Comparison of ENCODE assay signal across 8 cellular contexts in the genomic region with DNA sequence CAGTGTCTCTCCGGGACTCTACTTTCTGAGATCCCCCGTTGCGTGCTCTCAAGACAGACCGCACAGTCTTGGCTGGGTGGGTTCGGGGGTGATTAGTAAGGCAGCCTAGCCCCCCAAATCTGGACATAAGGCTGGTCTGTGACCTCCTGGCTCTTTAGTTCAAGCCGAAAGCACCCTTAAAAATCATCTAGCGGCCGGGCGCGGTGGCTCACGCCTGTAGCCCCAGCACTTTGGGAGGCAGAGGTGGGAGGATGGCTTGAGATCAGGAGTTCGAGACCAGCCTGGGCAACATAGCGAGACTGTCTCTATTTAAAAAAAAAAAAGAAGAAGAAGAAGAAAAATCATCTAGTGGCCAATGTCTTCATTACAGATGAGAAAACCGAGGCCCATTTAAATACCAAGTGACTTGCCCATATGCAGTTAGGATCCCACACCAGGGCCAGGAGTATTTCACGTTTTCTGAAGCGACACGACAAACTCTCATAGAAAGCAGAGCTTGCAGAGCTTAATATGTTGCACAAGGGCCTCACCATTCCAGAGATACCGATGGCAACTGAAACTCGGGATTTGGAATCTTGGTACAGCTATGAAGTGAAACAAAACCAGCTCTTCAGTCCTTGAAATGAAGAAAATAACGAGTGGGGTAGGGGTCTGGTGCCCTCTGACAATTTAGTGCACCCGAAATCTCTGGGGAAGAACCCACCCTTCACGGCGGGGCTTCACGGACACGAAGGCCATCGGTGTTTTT. TPM values are rescaled to one million over a fixed set of nuclear protein-coding genes. Genes with fewer than 3 reads are reported as not detected.
A peak's percentile ranks its signal among the peaks of the same experiment; 100 is the strongest.
DNase-seq lines count a peak whose midpoint lies in the region; ATAC-seq, FAIRE-seq and TF ChIP-seq lines count a peak whose summit lies in the region.

No MANE protein-coding gene starts in this region.

- CTCF ChIA-PET in activated B cell treated with CpG ODN at 0.5 μM for 24 hours (lab: Charles Lee): interaction anchor here (0.5 to 7.4 kb wide), 6 partner anchors 9 to 107 kb away, joined by 3 to 121 read pairs (median 4); no protein-coding TSS in a partner anchor

- H3K4me1 Mint-ChIP-seq in activated naive CD4-positive, alpha-beta T cell treated with anti-CD3 and anti-CD28 coated beads, Interleukin-2, amount 50 U/mL, for 24 hours: peaks cover 51% of the 10 kb centered on the region
- peaks cover 51% of the 10 kb centered on the region for H3K4me1 Mint-ChIP-seq in activated B cell treated with CpG ODN at 0.5 μM for 24 hours

- peak overlapping the region; percentile 86 to 98 (median 94) for H3K27ac ChIP-seq in heart right ventricle
- peak overlapping the region; percentile 56 to 94 for H3K27ac ChIP-seq in small intestine (ENCODE audit: low read depth in 1 of 2, low read length in 1 of 2)

- peaks cover 9 to 65% (median 43%) of the 10 kb centered on the region in 9 donors for H3K4me1 ChIP-seq in heart right ventricle
- H3K4me1 ChIP-seq in small intestine (ENCODE audit: control insufficient read depth in 2 of 2, insufficient read depth in 1 of 2, low read depth in 1 of 2, low read length in 1 of 2): peaks cover 0 to 9% of the 10 kb centered on the region in 2 donors

- intact Hi-C loops in activated B cell treated with CpG ODN at 0.5 μM for 24 hours (cut with micrococcal nuclease): loop anchor here (1.0 to 5.0 kb wide), 7 partner anchors 18 to 803 kb away; a partner anchor contains a TSS
- intact Hi-C loops in heart right ventricle (cut with DNase I): loop anchor here in 1 of 10 donors (5.0 kb wide), 1 partner anchor 33 kb away; no protein-coding TSS in a partner anchor

- H3K4me3 ChIP-seq in heart right ventricle: peak overlapping the region; percentile 69 to 97 (median 84)
- peak overlapping the region in 1 of 2 donors; percentile 65 for H3K4me3 ChIP-seq in small intestine (ENCODE audit: low read depth in 1 of 2, low read length in 2 of 2)

- 39 to 42% methylated on average over 26 of the region's 26 CpGs for WGBS in heart right ventricle, 2 donors
- WGBS in small intestine, 3 donors: 46 to 50% (median 48%) methylated on average over 26 of the region's 26 CpGs

- peak overlapping the region; percentile 90 for H3K4me3 Mint-ChIP-seq in activated naive CD4-positive, alpha-beta T cell treated with anti-CD3 and anti-CD28 coated beads, Interleukin-2, amount 50 U/mL, for 24 hours
- peak overlapping the region; percentile 95 for H3K4me3 Mint-ChIP-seq in activated B cell treated with CpG ODN at 0.5 μM for 24 hours

- no peak for TF ChIP-seq CTCF in activated B cell treated with CpG ODN at 0.5 μM for 24 hours (IDR thresholded peaks at IDR 0.05)
- TF ChIP-seq CTCF in heart right ventricle (IDR thresholded peaks at IDR 0.05): no peak

- no peaks in the 10 kb centered on the region for H3K9me3 ChIP-seq in heart right ventricle
- no peaks in the 10 kb centered on the region for H3K9me3 ChIP-seq in small intestine (ENCODE audit: control insufficient read depth, low read depth)

- ATAC-seq in activated B cell treated with CpG ODN at 0.5 μM for 24 hours (ENCODE audit: low read depth) (no peak), heart right ventricle (peak in 1 of 8 donors; percentile 2), HG03378 (IDR thresholded peaks at IDR 0.05; ENCODE audit: unreplicated experiment) (no peak), HG03175 (IDR thresholded peaks at IDR 0.05; ENCODE audit: unreplicated experiment) (no peak)

- H3K27me3 ChIP-seq in heart right ventricle (no peaks in the 10 kb centered on the region), small intestine (ENCODE audit: control insufficient read depth in 2 of 2, insufficient read depth in 2 of 2, low read length in 2 of 2) (no peaks in the 10 kb centered on the region)

- DNase-seq in activated naive CD4-positive, alpha-beta T cell (lab: John Stamatoyannopoulos, UW): no peak
- DNase-seq in activated B cell treated with CpG ODN at 0.5 μM for 24 hours (no peak), heart right ventricle (no peak), small intestine (no peak), urothelium cell line (ENCODE audit: low spot score) (no peak)

- H3K36me3 Mint-ChIP-seq in activated naive CD4-positive, alpha-beta T cell treated with anti-CD3 and anti-CD28 coated beads, Interleukin-2, amount 50 U/mL, for 24 hours: peaks cover 5% of the 10 kb centered on the region
- peaks cover 12% of the 10 kb centered on the region for H3K36me3 Mint-ChIP-seq in activated B cell treated with CpG ODN at 0.5 μM for 24 hours (ENCODE audit: low read depth)

- peaks cover 7% of the 10 kb centered on the region for H3K27me3 Mint-ChIP-seq in activated naive CD4-positive, alpha-beta T cell treated with anti-CD3 and anti-CD28 coated beads, Interleukin-2, amount 50 U/mL, for 24 hours
- H3K27me3 Mint-ChIP-seq in activated B cell treated with CpG ODN at 0.5 μM for 24 hours: no peaks in the 10 kb centered on the region

- H3K9me3 Mint-ChIP-seq in activated naive CD4-positive, alpha-beta T cell treated with anti-CD3 and anti-CD28 coated beads, Interleukin-2, amount 50 U/mL, for 24 hours: no peaks in the 10 kb centered on the region
- H3K9me3 Mint-ChIP-seq in activated B cell treated with CpG ODN at 0.5 μM for 24 hours: no peaks in the 10 kb centered on the region

- H3K27ac Mint-ChIP-seq in activated naive CD4-positive, alpha-beta T cell treated with anti-CD3 and anti-CD28 coated beads, Interleukin-2, amount 50 U/mL, for 24 hours: peak overlapping the region; percentile 98
- H3K27ac Mint-ChIP-seq in activated B cell treated with CpG ODN at 0.5 μM for 24 hours: peak overlapping the region; percentile 100

- POLR2A ChIA-PET in activated B cell treated with CpG ODN at 0.5 μM for 24 hours (lab: Charles Lee): interaction anchor here (0.6 to 5.3 kb wide), 12 partner anchors 11 to 1494 kb away, joined by 3 to 61 read pairs (median 7); a partner anchor contains a TSS

- peaks cover 0 to 17% (median 0%) of the 10 kb centered on the region in 9 donors for H3K36me3 ChIP-seq in heart right ventricle
- no peaks in the 10 kb centered on the region for H3K36me3 ChIP-seq in small intestine (ENCODE audit: control insufficient read depth in 2 of 2, insufficient read depth in 2 of 2, low read length in 2 of 2)

- FAIRE-seq in small intestine (lab: Jason Lieb, UNC): no peak
- no peak for FAIRE-seq in urothelium cell line (lab: Jason Lieb, UNC)

RNA-seq across cellular contexts. Expression of a gene that starts 0.7 kb away (rescaled TPM):
- total RNA-seq in activated B cell treated with CpG ODN at 0.5 μM for 24 hours (14.5 and 17.0 TPM in 2 replicates), heart right ventricle (10 to 100 TPM in 3 of 10 donors, 1 to 10 TPM in 7; 4.5 to 65.0 (median 6.7) TPM)
- polyA plus RNA-seq in heart right ventricle (1 to 10 TPM; 5.6 to 8.3 TPM), small intestine (10 to 100 TPM in 1 of 3 donors, 1 to 10 TPM in 2; 1.8 to 14.3 (median 3.2) TPM)

RNA-seq across cellular contexts. Expression of a gene that starts 21.6 kb away (rescaled TPM):
- total RNA-seq in activated B cell treated with CpG ODN at 0.5 μM for 24 hours (32.7 and 35.7 TPM in 2 replicates), heart right ventricle (10 to 100 TPM; 17.1 to 24.2 (median 19.4) TPM)
- polyA plus RNA-seq in heart right ventricle (10 to 100 TPM; 10.0 to 10.5 TPM), small intestine (10 to 100 TPM in 1 of 3 donors, 1 to 10 TPM in 2; 7.4 to 14.4 (median 8.1) TPM)

RNA-seq across cellular contexts. Expression of a gene that starts 45.2 kb away (rescaled TPM):
- 42.3 and 45.8 TPM in 2 replicates for total RNA-seq in activated B cell treated with CpG ODN at 0.5 μM for 24 hours
- total RNA-seq in heart right ventricle: 10 to 100 TPM in 9 of 10 donors, 1 to 10 TPM in 1; 9.3 to 32.8 (median 13.6) TPM
- 10 to 100 TPM; 22.7 to 23.0 TPM for polyA plus RNA-seq in heart right ventricle
- polyA plus RNA-seq in small intestine: 10 to 100 TPM in 2 of 3 donors, 1 to 10 TPM in 1; 4.5 to 19.0 (median 11.3) TPM
